Comparison of ENCODE assay signal across 8 cellular contexts in genomic region chr13:37074703-37075102, GRCh38. TPM values are rescaled to one million over a fixed set of nuclear protein-coding genes. Genes with fewer than 3 reads are reported as not detected.
DNase-seq lines count a peak whose midpoint lies in the region; ATAC-seq and TF ChIP-seq lines count a peak whose summit lies in the region.

No MANE protein-coding gene starts in this region.

- ATAC-seq in gastroesophageal sphincter: no peak
- no peak for ATAC-seq in GM21825 (IDR thresholded peaks at IDR 0.05; ENCODE audit: unreplicated experiment)

- H3K36me3 ChIP-seq in HEK293 (ENCODE audit: control insufficient read depth in 2 of 2, insufficient read depth in 1 of 2, low read length in 2 of 2) (no peaks in the 10 kb centered on the region), gastroesophageal sphincter (no peaks in the 10 kb centered on the region), tibial nerve (no peaks in the 10 kb centered on the region)

- no peak for TF ChIP-seq EP300 in gastroesophageal sphincter (IDR thresholded peaks at IDR 0.05)
- TF ChIP-seq EP300 in tibial nerve (IDR thresholded peaks at IDR 0.05): no peak

- H3K9me3 ChIP-seq in HEK293 (ENCODE audit: control insufficient read depth, insufficient read depth, low read depth, low read length) (no peaks in the 10 kb centered on the region), gastroesophageal sphincter (no peaks in the 10 kb centered on the region), tibial nerve (no peaks in the 10 kb centered on the region)

- no peak for TF ChIP-seq POLR2A in gastroesophageal sphincter (IDR thresholded peaks at IDR 0.05)
- no peak for TF ChIP-seq POLR2A in tibial nerve (IDR thresholded peaks at IDR 0.05)

- 0 to 22% methylated on average over 1 of the region's 1 CpG for WGBS in gastroesophageal sphincter (ENCODE audit: low coverage in 1 of 2), 2 donors
- 2 to 6% methylated on average over 1 of the region's 1 CpG for WGBS in tibial nerve, 2 donors

- peak; percentile 22 for DNase-seq in AG20443 (ENCODE audit: low spot score)
- DNase-seq in RKO (ENCODE audit: low spot score): peak; percentile 60
- DNase-seq in tibial nerve (ENCODE audit: low spot score in 2 of 2): no peak
- no peak for DNase-seq in stimulated activated CD4-positive, alpha-beta T cell treated with anti-CD3 and anti-CD28 coated beads, Interleukin-1b, Interleukin-23, amount 100 ng/mL, for 48 hours
- no peak for DNase-seq in activated gamma-delta T cell (lab: John Stamatoyannopoulos, UW)

- H3K4me1 ChIP-seq in HEK293 (ENCODE audit: control insufficient read depth, insufficient read depth, low read length) (no peaks in the 10 kb centered on the region), gastroesophageal sphincter (no peaks in the 10 kb centered on the region), tibial nerve (no peaks in the 10 kb centered on the region)

- H3K27me3 ChIP-seq in gastroesophageal sphincter (no peaks in the 10 kb centered on the region), tibial nerve (no peaks in the 10 kb centered on the region)

- POLR2A ChIA-PET in HEK293 (lab: Yijun Ruan, JAX): no interaction called here

- H3K4me3 ChIP-seq in HEK293 (ENCODE audit: low read depth, low read length) (no peak overlapping the region), gastroesophageal sphincter (no peak overlapping the region), tibial nerve (no peak overlapping the region)

- TF ChIP-seq CTCF in HEK293 (tag by site-specific recombination; IDR thresholded peaks at IDR 0.05) (no peak), gastroesophageal sphincter (IDR thresholded peaks at IDR 0.05) (peak; percentile 8 to 56 (median 46)), tibial nerve (IDR thresholded peaks at IDR 0.05) (peak in 3 of 5 experiments; percentile 28 to 46 (median 28))

- CTCF ChIA-PET in HEK293 (lab: Yijun Ruan, JAX): interaction anchor here (0.7 to 1.9 kb wide), 8 partner anchors 11 to 795 kb away, joined by 3 to 6 read pairs (median 3); no protein-coding TSS in a partner anchor

- H3K27ac ChIP-seq in HEK293 (ENCODE audit: extremely low read depth, low read depth, low read length) (no peak overlapping the region), gastroesophageal sphincter (no peak overlapping the region), tibial nerve (no peak overlapping the region)

TF ChIP-seq in HEK293, 187 proteins besides CTCF, POLR2A, EP300 and RAD21:
- TF ChIP-seq ZNF274 (IDR thresholded peaks at IDR 0.05; ENCODE audit: low read length) (no peak), ZNF274 (tag by site-specific recombination; IDR thresholded peaks at IDR 0.05; ENCODE audit: borderline replicate concordance) (no peak), ZNF155 (tag by site-specific recombination; IDR thresholded peaks at IDR 0.05) (no peak), ZFP37 (tag by site-specific recombination; IDR thresholded peaks at IDR 0.05) (no peak), ZNF654 (tag by site-specific recombination; IDR thresholded peaks at IDR 0.05; ENCODE audit: low read depth) (peak; percentile 68)

RNA-seq across cellular contexts. Expression of gene SUPT20H, which starts 15.2 kb away (rescaled TPM):
- total RNA-seq in gastroesophageal sphincter (10 to 100 TPM; 23.5 to 41.6 (median 33.1) TPM), tibial nerve (10 to 100 TPM; 24.7 to 50.9 (median 40.6) TPM)

RNA-seq across cellular contexts. Expression of gene CSNK1A1L, which starts 30.8 kb away (rescaled TPM):
- total RNA-seq in gastroesophageal sphincter (under 1 TPM in 1 of 4 donors, not detected in 3; 0.12 TPM), tibial nerve (not detected)

Comparison
In these comparisons a context has a peak if more than half of its experiments do, and no peak if none do; other contexts are left out.
1. DNase-seq: peak in AG20443 (single experiment) and RKO (single experiment); none in tibial nerve (0 of 2), stimulated activated CD4-positive, alpha-beta T cell treated with anti-CD3 and anti-CD28 coated beads, Interleukin-1b, Interleukin-23, amount 100 ng/mL, for 48 hours (single experiment) and activated gamma-delta T cell (single experiment).